Comparison of ENCODE assay signal across 33 cellular contexts in the genomic region with DNA sequence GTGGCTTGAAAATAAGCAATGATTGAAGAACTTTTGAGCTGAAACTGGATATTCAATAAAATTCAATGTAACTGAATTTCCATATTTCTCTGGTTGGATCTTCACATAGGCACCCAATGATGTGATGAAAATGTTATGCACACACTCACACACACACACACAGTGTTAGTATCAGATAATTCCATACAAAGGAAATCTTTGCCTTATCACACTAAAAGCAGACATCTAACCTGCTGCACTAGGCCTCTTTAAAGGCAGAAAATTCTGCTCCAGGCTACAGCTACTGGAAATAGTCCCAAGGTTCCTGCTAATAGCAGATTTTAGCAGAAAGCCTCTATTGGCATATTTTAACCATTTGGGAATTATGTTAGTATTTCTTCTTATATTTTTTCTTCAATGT.
DNase-seq lines count a peak whose midpoint lies in the region; ATAC-seq and TF ChIP-seq lines count a peak whose summit lies in the region.
"Had no signal": no experiment of that assay in that cellular context is flagged by ENCODE, and none has a peak within 500 bp of the region (broad histone marks: within the 10 kb centered on the region; RNA-seq: fewer than 3 reads in every experiment).

No MANE protein-coding gene starts in this region.

- H3K36me3 Mint-ChIP-seq in activated CD8-positive, alpha-beta T cell treated with anti-CD3 and anti-CD28 coated beads for 36 hours (ENCODE audit: low read depth): no peaks in the 10 kb centered on the region
- H3K36me3 Mint-ChIP-seq: CD14-positive monocyte; CD4-positive, alpha-beta memory T cell; CD4-positive, CD25-positive, alpha-beta regulatory T cell; CD8-positive, alpha-beta memory T cell; CD8-positive, alpha-beta T cell had no signal

- CTCF ChIA-PET in SK-N-SH (lab: Yijun Ruan, JAX): interaction anchor here (0.7 to 1.0 kb wide), 2 partner anchors 14 to 663 kb away, joined by 3 read pairs; no protein-coding TSS in a partner anchor
- CTCF ChIA-PET in activated CD8-positive, alpha-beta T cell treated with anti-CD3 and anti-CD28 coated beads for 36 hours (lab: Charles Lee): interaction anchor here (1.2 kb wide), 1 partner anchor 13 kb away, joined by 4 read pairs; no protein-coding TSS in a partner anchor

- H3K4me1 ChIP-seq in SK-N-SH (ENCODE audit: control insufficient read depth in 1 of 2, insufficient read depth in 2 of 2, low read depth in 1 of 2, low read length in 1 of 2): no peaks in the 10 kb centered on the region; a peak in 1 of 4 replicates
- H3K4me1 ChIP-seq: BLaER1; BLaER1 treated with 17β-estradiol and CSF1 and Interleukin-3, amounts not matched to agents 10 nM and 100 nM; Caco-2 had no signal

- in situ Hi-C loops in brain microvascular endothelial cell (cut with HindIII; ENCODE audit: low pct_ligation_motif_present, low sequenced_read_pairs): no loop called here

- no peak overlapping the region for H2AFZ ChIP-seq in SK-N-SH (ENCODE audit: low read depth)

- H3K4me2 ChIP-seq in SK-N-SH: no peak overlapping the region
- H3K4me2 ChIP-seq: A549; BLaER1; BLaER1 treated with 17β-estradiol and CSF1 and Interleukin-3, amounts not matched to agents 10 nM and 100 nM had no signal

- H3K9me2 ChIP-seq in SK-N-SH: no peaks in the 10 kb centered on the region

- TF ChIP-seq RAD21 in SK-N-SH (IDR thresholded peaks at IDR 0.05; ENCODE audit: low read length): peak; percentile 27

- TF ChIP-seq EP300 in SK-N-SH (IDR thresholded peaks at IDR 0.05; ENCODE audit: borderline replicate concordance in 1 of 2, low read depth in 1 of 2, low read length in 1 of 2): peak in 1 of 2 experiments; percentile 73; a peak in 2 of 4 replicates

- no peaks in the 10 kb centered on the region for H3K9me3 Mint-ChIP-seq in activated CD8-positive, alpha-beta T cell treated with anti-CD3 and anti-CD28 coated beads for 36 hours

- H3F3A ChIP-seq in SK-N-SH (replicated peaks; ENCODE audit: insufficient read depth): peaks cover 4% of the 10 kb centered on the region

- H3K9me3 ChIP-seq in SK-N-SH: no peaks in the 10 kb centered on the region
- H3K9me3 ChIP-seq: A549; BE2C; BLaER1; BLaER1 treated with 17β-estradiol and CSF1 and Interleukin-3, amounts not matched to agents 10 nM and 100 nM; Caco-2 had no signal

- DNase-seq in SK-N-SH (peak; percentile 9), NCI-H226 (peak; percentile 21), OCI-M1 (lab: John Stamatoyannopoulos, UW) (peak; percentile 16), brain microvascular endothelial cell (peak; percentile 7), NCI-H524 (lab: John Stamatoyannopoulos, UW) (no peak), NCI-H1436 treated with DMSO at 0.1 percent for 48 hours (lab: John Stamatoyannopoulos, UW) (no peak)
- DNase-seq in activated CD8-positive, alpha-beta T cell treated with anti-CD3 and anti-CD28 coated beads for 36 hours: no peak
- DNase-seq: 8988T; ACHN; AML-193; BE2C; C1 segment of cervical spinal cord; Caco-2; Calu3; CD4-positive, alpha-beta memory T cell; CD4-positive, alpha-beta T cell; CD4-positive, CD25-positive, alpha-beta regulatory T cell; CD8-positive, alpha-beta memory T cell; CD8-positive, alpha-beta T cell; COR-L47; DMS 273 treated with DMSO at 0.1 percent for 48 hours; DMS153; DMS79; DMS79 treated with DMSO at 0.1 percent for 48 hours; DND-41 had no signal

- H3K27ac Mint-ChIP-seq in activated CD8-positive, alpha-beta T cell treated with anti-CD3 and anti-CD28 coated beads for 36 hours: no peak overlapping the region
- H3K27ac Mint-ChIP-seq: B cell; CD14-positive monocyte; CD4-positive, alpha-beta memory T cell; CD4-positive, alpha-beta T cell; CD4-positive, CD25-positive, alpha-beta regulatory T cell; CD8-positive, alpha-beta memory T cell; CD8-positive, alpha-beta T cell had no signal

- TF ChIP-seq CTCF in SK-N-SH (IDR thresholded peaks at IDR 0.05) (no peak), brain microvascular endothelial cell (IDR thresholded peaks at IDR 0.05; ENCODE audit: low read depth, low read length, missing control alignments) (no peak)
- no peak for TF ChIP-seq CTCF in activated CD8-positive, alpha-beta T cell treated with anti-CD3 and anti-CD28 coated beads for 36 hours (IDR thresholded peaks at IDR 0.05)

- no peaks in the 10 kb centered on the region for H4K20me1 ChIP-seq in SK-N-SH (ENCODE audit: insufficient read depth)
- H4K20me1 ChIP-seq: BLaER1; BLaER1 treated with 17β-estradiol and CSF1 and Interleukin-3, amounts not matched to agents 10 nM and 100 nM had no signal

- POLR2A ChIA-PET in SK-N-SH (lab: Yijun Ruan, JAX): no interaction called here
- POLR2A ChIA-PET in activated CD8-positive, alpha-beta T cell treated with anti-CD3 and anti-CD28 coated beads for 36 hours (lab: Charles Lee): no interaction called here

- H3K4me1 Mint-ChIP-seq in activated CD8-positive, alpha-beta T cell treated with anti-CD3 and anti-CD28 coated beads for 36 hours (ENCODE audit: low read depth): no peaks in the 10 kb centered on the region
- H3K4me1 Mint-ChIP-seq: B cell; CD14-positive monocyte; CD4-positive, alpha-beta memory T cell; CD4-positive, CD25-positive, alpha-beta regulatory T cell; CD8-positive, alpha-beta memory T cell had no signal

- H3K4me3 Mint-ChIP-seq in activated CD8-positive, alpha-beta T cell treated with anti-CD3 and anti-CD28 coated beads for 36 hours: no peak overlapping the region
- H3K4me3 Mint-ChIP-seq: B cell; CD14-positive monocyte; CD4-positive, alpha-beta memory T cell; CD4-positive, alpha-beta T cell; CD4-positive, CD25-positive, alpha-beta regulatory T cell; CD8-positive, alpha-beta memory T cell; CD8-positive, alpha-beta T cell had no signal

- no peaks in the 10 kb centered on the region for H3K79me2 ChIP-seq in SK-N-SH (ENCODE audit: insufficient read depth)

- H3K4me3 ChIP-seq in SK-N-SH (ENCODE audit: low read depth in 2 of 2, low read length in 1 of 2): no peak overlapping the region
- no peak overlapping the region for H3K4me3 ChIP-seq in brain microvascular endothelial cell (ENCODE audit: low read depth, low read length)
- H3K4me3 ChIP-seq: A549; BLaER1; BLaER1 treated with 17β-estradiol and CSF1 and Interleukin-3, amounts not matched to agents 10 nM and 100 nM had no signal

- no peak for ATAC-seq in SK-N-SH treated with all-trans-retinoic acid at 6 μM for 48 hours
- no peak for ATAC-seq in activated CD8-positive, alpha-beta T cell treated with anti-CD3 and anti-CD28 coated beads for 36 hours
- ATAC-seq: A549; CD8-positive, alpha-beta T cell had no signal

- no peaks in the 10 kb centered on the region for H3K27me3 ChIP-seq in SK-N-SH (ENCODE audit: insufficient read depth)
- H3K27me3 ChIP-seq in brain microvascular endothelial cell (replicated peaks): no peaks in the 10 kb centered on the region
- H3K27me3 ChIP-seq: BE2C; BLaER1; BLaER1 treated with 17β-estradiol and CSF1 and Interleukin-3, amounts not matched to agents 10 nM and 100 nM had no signal

- H3K27ac ChIP-seq in SK-N-SH (ENCODE audit: low read depth in 2 of 2, low read length in 1 of 2) (no peak overlapping the region), brain microvascular endothelial cell (no peak overlapping the region)
- H3K27ac ChIP-seq: 22Rv1; A549; BLaER1; BLaER1 treated with 17β-estradiol and CSF1 and Interleukin-3, amounts not matched to agents 10 nM and 100 nM; C4-2B had no signal

- no peak overlapping the region for H3K9ac ChIP-seq in SK-N-SH
- H3K9ac ChIP-seq: BLaER1; BLaER1 treated with 17β-estradiol and CSF1 and Interleukin-3, amounts not matched to agents 10 nM and 100 nM had no signal

- H3K36me3 ChIP-seq in SK-N-SH (replicated peaks in 1 of 2; ENCODE audit: control insufficient read depth in 1 of 2, insufficient read depth in 2 of 2, low read length in 1 of 2) (no peaks in the 10 kb centered on the region), brain microvascular endothelial cell (replicated peaks) (no peaks in the 10 kb centered on the region)
- H3K36me3 ChIP-seq: BE2C; BLaER1; BLaER1 treated with 17β-estradiol and CSF1 and Interleukin-3, amounts not matched to agents 10 nM and 100 nM had no signal

- H3K27me3 Mint-ChIP-seq in activated CD8-positive, alpha-beta T cell treated with anti-CD3 and anti-CD28 coated beads for 36 hours: no peaks in the 10 kb centered on the region
- H3K27me3 Mint-ChIP-seq: B cell; CD4-positive, alpha-beta memory T cell; CD4-positive, alpha-beta T cell; CD4-positive, CD25-positive, alpha-beta regulatory T cell; CD8-positive, alpha-beta memory T cell had no signal

- intact Hi-C loops in activated CD8-positive, alpha-beta T cell treated with anti-CD3 and anti-CD28 coated beads for 36 hours (cut with micrococcal nuclease): no loop called here

TF ChIP-seq in SK-N-SH treated with all-trans-retinoic acid at 6 μM for 48 hours, 23 proteins besides CTCF, POLR2A, EP300 and RAD21 (continues in another document):
- TF ChIP-seq ESRRG (CRISPR knock-in tag; IDR thresholded peaks at IDR 0.05): no peak
- TF ChIP-seq, protein P1, sequence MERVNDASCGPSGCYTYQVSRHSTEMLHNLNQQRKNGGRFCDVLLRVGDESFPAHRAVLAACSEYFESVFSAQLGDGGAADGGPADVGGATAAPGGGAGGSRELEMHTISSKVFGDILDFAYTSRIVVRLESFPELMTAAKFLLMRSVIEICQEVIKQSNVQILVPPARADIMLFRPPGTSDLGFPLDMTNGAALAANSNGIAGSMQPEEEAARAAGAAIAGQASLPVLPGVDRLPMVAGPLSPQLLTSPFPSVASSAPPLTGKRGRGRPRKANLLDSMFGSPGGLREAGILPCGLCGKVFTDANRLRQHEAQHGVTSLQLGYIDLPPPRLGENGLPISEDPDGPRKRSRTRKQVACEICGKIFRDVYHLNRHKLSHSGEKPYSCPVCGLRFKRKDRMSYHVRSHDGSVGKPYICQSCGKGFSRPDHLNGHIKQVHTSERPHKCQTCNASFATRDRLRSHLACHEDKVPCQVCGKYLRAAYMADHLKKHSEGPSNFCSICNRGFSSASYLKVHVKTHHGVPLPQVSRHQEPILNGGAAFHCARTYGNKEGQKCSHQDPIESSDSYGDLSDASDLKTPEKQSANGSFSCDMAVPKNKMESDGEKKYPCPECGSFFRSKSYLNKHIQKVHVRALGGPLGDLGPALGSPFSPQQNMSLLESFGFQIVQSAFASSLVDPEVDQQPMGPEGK (CRISPR knock-in tag; IDR thresholded peaks at IDR 0.05; ENCODE audit: borderline replicate concordance): no peak
- no peak for TF ChIP-seq BACH2 (CRISPR knock-in tag; IDR thresholded peaks at IDR 0.05; ENCODE audit: borderline replicate concordance)
- TF ChIP-seq, protein P2, sequence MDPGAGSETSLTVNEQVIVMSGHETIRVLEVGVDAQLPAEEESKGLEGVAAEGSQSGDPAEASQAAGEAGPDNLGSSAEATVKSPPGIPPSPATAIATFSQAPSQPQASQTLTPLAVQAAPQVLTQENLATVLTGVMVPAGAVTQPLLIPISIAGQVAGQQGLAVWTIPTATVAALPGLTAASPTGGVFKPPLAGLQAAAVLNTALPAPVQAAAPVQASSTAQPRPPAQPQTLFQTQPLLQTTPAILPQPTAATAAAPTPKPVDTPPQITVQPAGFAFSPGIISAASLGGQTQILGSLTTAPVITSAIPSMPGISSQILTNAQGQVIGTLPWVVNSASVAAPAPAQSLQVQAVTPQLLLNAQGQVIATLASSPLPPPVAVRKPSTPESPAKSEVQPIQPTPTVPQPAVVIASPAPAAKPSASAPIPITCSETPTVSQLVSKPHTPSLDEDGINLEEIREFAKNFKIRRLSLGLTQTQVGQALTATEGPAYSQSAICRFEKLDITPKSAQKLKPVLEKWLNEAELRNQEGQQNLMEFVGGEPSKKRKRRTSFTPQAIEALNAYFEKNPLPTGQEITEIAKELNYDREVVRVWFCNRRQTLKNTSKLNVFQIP (CRISPR knock-in tag; IDR thresholded peaks at IDR 0.05; ENCODE audit: borderline replicate concordance, low read depth): no peak

Comparison
In these comparisons a context has a peak if more than half of its experiments do, and no peak if none do; other contexts are left out.
1. DNase-seq: peak in SK-N-SH (single experiment), NCI-H226 (single experiment), OCI-M1 (single experiment) and brain microvascular endothelial cell (single experiment); none in activated CD8-positive, alpha-beta T cell treated with anti-CD3 and anti-CD28 coated beads for 36 hours (single experiment), NCI-H524 (0 of 2) and NCI-H1436 treated with DMSO at 0.1 percent for 48 hours (single experiment).